8 cellular contexts compared by ENCODE assay signal in the genomic region with DNA sequence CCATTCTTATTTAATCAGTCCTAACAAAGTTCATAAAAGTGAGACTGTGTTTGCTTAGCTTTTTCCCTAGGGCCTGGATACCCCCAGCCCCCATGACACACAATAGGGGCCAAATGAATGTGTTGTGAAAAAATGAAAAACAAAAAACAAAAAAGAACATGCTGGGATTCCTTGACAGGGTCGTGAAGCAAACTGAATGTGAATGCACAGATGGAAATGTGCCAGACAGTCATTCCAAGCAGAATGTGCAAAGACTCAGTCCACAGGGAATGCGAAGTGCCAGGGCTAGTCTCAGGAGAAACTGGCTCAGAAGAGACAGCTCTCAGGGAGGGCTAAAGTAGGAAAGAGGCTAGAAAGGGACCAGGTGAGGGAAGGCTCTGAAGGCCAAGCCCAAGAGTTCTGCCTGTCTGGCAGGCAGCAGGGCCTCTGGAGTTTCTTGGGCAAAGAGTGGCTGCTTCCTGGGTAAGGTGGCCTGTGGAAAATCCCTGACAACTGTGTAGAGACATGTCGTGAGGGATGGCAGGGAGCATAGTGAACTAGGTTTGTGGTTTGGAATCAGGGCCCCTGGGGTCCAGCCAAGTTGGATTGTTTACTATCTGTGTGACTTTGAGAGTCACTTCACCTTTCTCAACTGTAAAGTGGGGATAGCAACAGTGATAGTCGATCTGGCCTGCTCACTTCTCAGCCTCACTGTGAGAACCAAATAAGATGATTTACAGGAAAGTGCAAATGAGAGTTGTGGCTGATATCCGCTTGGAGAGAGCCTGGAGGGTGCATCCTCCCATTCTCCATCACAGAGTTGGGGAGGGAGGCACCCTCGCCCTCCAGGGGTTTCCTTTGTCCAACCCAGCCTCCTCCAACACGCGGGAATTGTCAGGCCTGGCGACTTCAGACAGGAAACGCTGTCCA. TPM values are rescaled to one million over a fixed set of nuclear protein-coding genes. Genes with fewer than 3 reads are reported as not detected.
DNase-seq lines count a peak whose midpoint lies in the region; ATAC-seq and TF ChIP-seq lines count a peak whose summit lies in the region.

No MANE protein-coding gene starts in this region.

- H3K36me3 Mint-ChIP-seq in chondrocyte (ENCODE audit: low read depth) (no peaks in the 10 kb centered on the region), natural killer cell (no peaks in the 10 kb centered on the region)

- POLR2A ChIA-PET in GM10248 (lab: Yijun Ruan, JAX), result no interaction called here

- DNase-seq in GM06990 (ENCODE audit: extremely low read depth, insufficient read length) (no peak), NCI-H2171 (lab: John Stamatoyannopoulos, UW) (peak; percentile 21), chondrocyte (ENCODE audit: low spot score) (no peak), natural killer cell (no peak), posterior vena cava (ENCODE audit: low spot score) (no peak), globus pallidus (ENCODE audit: low spot score) (no peak), GM10248 (ENCODE audit: extremely low spot score) (no peak)
- DNase-seq in activated CD4-positive, alpha-beta T cell treated with anti-CD3 and anti-CD28 coated beads, Interleukin-2, amount 50 U/mL, for 4 hours, result no peak

- H3K4me3 Mint-ChIP-seq in chondrocyte (ENCODE audit: unreplicated experiment) (peak overlapping the region; percentile 79), natural killer cell (peak overlapping the region; percentile 85)

- no peak for ATAC-seq in natural killer cell

- H3K4me1 Mint-ChIP-seq in chondrocyte (ENCODE audit: low read depth) (peaks cover 30% of the 10 kb centered on the region), natural killer cell (peaks cover 13 to 38% of the 10 kb centered on the region in 2 donors)

- intact Hi-C loops in natural killer cell (cut with micrococcal nuclease), result loop anchor here (1.0 to 5.0 kb wide), 2 partner anchors 14 to 93 kb away; a partner anchor contains a TSS
- intact Hi-C loops in posterior vena cava (cut with DNase I), result loop anchor here in 1 of 2 donors (2.0 kb wide), 1 partner anchor 47 kb away; a partner anchor contains a TSS

- TF ChIP-seq CTCF in GM06990 (IDR thresholded peaks at IDR 0.05; ENCODE audit: insufficient read depth, low read length, poor library complexity, severe bottlenecking) (no peak), chondrocyte (IDR thresholded peaks at IDR 0.05) (no peak), natural killer cell (IDR thresholded peaks at IDR 0.05) (no peak), GM10248 (IDR thresholded peaks at IDR 0.05; ENCODE audit: control extremely low read depth, extremely low read depth, low read depth, missing control alignments) (no peak)

- H3K4me3 ChIP-seq in GM06990 (replicated peaks; ENCODE audit: low read depth, low read length), result peak overlapping the region; percentile 53; the same call in 1 of the 2 replicates

- no peaks in the 10 kb centered on the region for H3K27me3 ChIP-seq in GM06990 (replicated peaks; ENCODE audit: control insufficient read depth, insufficient read depth, low read length)

- H3K27me3 Mint-ChIP-seq in chondrocyte (ENCODE audit: low read depth), result no peaks in the 10 kb centered on the region
- H3K27me3 Mint-ChIP-seq in natural killer cell (ENCODE audit: low read depth in 2 of 2), result no peaks in the 10 kb centered on the region

- H3K27ac Mint-ChIP-seq in chondrocyte (ENCODE audit: unreplicated experiment) (peak overlapping the region; percentile 90), natural killer cell (peak overlapping the region in 1 of 2 donors; percentile 75)

- no peaks in the 10 kb centered on the region for H3K36me3 ChIP-seq in GM06990 (ENCODE audit: control insufficient read depth, insufficient read depth, low read length)

- CTCF ChIA-PET in GM10248 (lab: Yijun Ruan, JAX), result interaction anchor here (1.0 to 20.4 kb wide), 14 partner anchors 9 to 497 kb away, joined by 3 to 285 read pairs (median 5); a partner anchor contains a TSS

- H3K9me3 Mint-ChIP-seq in chondrocyte (ENCODE audit: low read depth) (no peaks in the 10 kb centered on the region), natural killer cell (no peaks in the 10 kb centered on the region)

RNA-seq across cellular contexts. Expression of a gene that starts 1.2 kb away (rescaled TPM):
- total RNA-seq in chondrocyte (73.7 to 91.1 TPM (median 75.2 TPM) in 3 replicates), natural killer cell (10 to 100 TPM; 54.6 to 83.2 (median 64.7) TPM), posterior vena cava (100 to 1,000 TPM; 146 to 178 TPM)

RNA-seq across cellular contexts. Expression of a gene that starts 13.6 kb away (rescaled TPM):
- total RNA-seq in chondrocyte (8.9 to 10.6 TPM (median 9.7 TPM) in 3 replicates), natural killer cell (1 to 10 TPM; 4.6 to 6.8 (median 5.5) TPM), posterior vena cava (1 to 10 TPM; 2.0 to 2.6 TPM)

RNA-seq across cellular contexts. Expression of a gene that starts 16.3 kb away (rescaled TPM):
- total RNA-seq in chondrocyte (not detected in 3 replicates), natural killer cell (under 1 TPM in 2 of 3 donors, not detected in 1; 0.35 to 0.60 TPM), posterior vena cava (not detected)

RNA-seq across cellular contexts. Expression of a gene that starts 16.3 kb away (rescaled TPM):
- total RNA-seq in chondrocyte, result 0.30 to 0.36 TPM (median 0.36 TPM) in 3 replicates
- under 1 TPM; 0.30 to 0.92 (median 0.32) TPM for total RNA-seq in natural killer cell
- total RNA-seq in posterior vena cava, result 1 to 10 TPM in 1 of 2 donors, under 1 TPM in 1; 0.48 to 1.1 TPM

RNA-seq across cellular contexts. Expression of a gene that starts 28.7 kb away (rescaled TPM):
- total RNA-seq in chondrocyte (4.3 to 5.5 TPM (median 4.5 TPM) in 3 replicates), natural killer cell (1 to 10 TPM in 1 of 3 donors, under 1 TPM in 2; 0.52 to 1.1 (median 0.68) TPM), posterior vena cava (1 to 10 TPM; 2.0 TPM)
